In the genomic region with DNA sequence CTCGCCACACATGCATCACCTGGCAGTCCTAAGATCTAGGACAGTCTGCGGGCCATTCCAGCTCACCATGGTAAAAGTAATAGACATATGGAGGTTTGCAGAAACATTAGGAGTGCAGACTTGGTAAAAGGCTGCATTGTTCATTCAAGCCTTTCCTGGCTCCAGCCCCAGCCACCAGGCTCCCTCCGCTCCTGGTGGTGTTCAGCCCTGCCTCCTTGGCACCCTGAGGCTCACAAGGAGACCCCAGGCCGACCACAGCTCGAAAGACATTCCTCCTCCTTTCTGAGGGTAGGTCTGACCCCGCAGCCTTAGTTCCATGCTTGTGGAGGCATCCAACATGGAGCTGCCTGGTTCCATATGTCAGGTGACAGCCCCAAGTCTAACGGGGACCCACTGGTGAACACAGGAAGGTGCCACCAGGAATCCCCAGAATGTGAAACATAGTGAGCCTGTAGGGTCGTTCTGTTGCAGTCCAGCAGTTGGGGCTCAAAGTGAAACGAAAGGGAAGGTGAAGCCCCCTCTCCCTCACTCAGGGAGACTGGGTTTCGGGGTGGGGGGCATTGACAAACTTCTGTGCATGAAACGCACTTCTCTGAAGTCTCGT, we compare ENCODE assay signal across 8 cellular contexts. TPM values are rescaled to one million over a fixed set of nuclear protein-coding genes. Genes with fewer than 3 reads are reported as not detected.
A peak's percentile ranks its signal among the peaks of the same experiment; 100 is the strongest.
DNase-seq lines count a peak whose midpoint lies in the region; ATAC-seq, FAIRE-seq and TF ChIP-seq lines count a peak whose summit lies in the region.

No MANE protein-coding gene starts in this region.

- TF ChIP-seq POLR2A in Peyer's patch (IDR thresholded peaks at IDR 0.05) (no peak), ovary (IDR thresholded peaks at IDR 0.05) (no peak)

- H3K27ac ChIP-seq in CD8-positive, alpha-beta T cell (ENCODE audit: low read depth, low read length): peak overlapping the region; percentile 83
- H3K27ac ChIP-seq in Peyer's patch (peak overlapping the region; percentile 89 to 96 (median 91)), ovary (peak overlapping the region; percentile 76 to 92)

- no peaks in the 10 kb centered on the region for H3K36me3 ChIP-seq in CD8-positive, alpha-beta T cell (ENCODE audit: insufficient read depth, low read length)
- no peaks in the 10 kb centered on the region for H3K36me3 ChIP-seq in Peyer's patch
- no peaks in the 10 kb centered on the region for H3K36me3 ChIP-seq in ovary

- peak; percentile 5 for ATAC-seq in CD8-positive, alpha-beta T cell
- no peak for ATAC-seq in HG03025 (IDR thresholded peaks at IDR 0.05; ENCODE audit: low FRiP score, unreplicated experiment)

- CTCF ChIA-PET in CD8-positive, alpha-beta T cell (lab: Charles Lee): interaction anchor here (1.8 kb wide), 1 partner anchor 160 kb away, joined by 3 read pairs; no protein-coding TSS in a partner anchor

- TF ChIP-seq EP300 in ovary (IDR thresholded peaks at IDR 0.05): no peak

- H3K4me3 ChIP-seq in CD8-positive, alpha-beta T cell (ENCODE audit: low read depth, low read length): peak overlapping the region; percentile 92
- H3K4me3 ChIP-seq in Peyer's patch (peak overlapping the region; percentile 64 to 82 (median 78)), epithelial cell of proximal tubule (ENCODE audit: low read depth, low read length) (peak overlapping the region; percentile 70), ovary (peak overlapping the region; percentile 61)

- no peaks in the 10 kb centered on the region for H3K27me3 Mint-ChIP-seq in CD8-positive, alpha-beta T cell (ENCODE audit: low read depth)

- H3K36me3 Mint-ChIP-seq in CD8-positive, alpha-beta T cell: peaks cover 21% of the 10 kb centered on the region

- H3K9me3 Mint-ChIP-seq in CD8-positive, alpha-beta T cell: no peaks in the 10 kb centered on the region

- DNase-seq in CD8-positive, alpha-beta T cell: peak in 1 of 7 experiments; percentile 25
- DNase-seq in Peyer's patch (no peak), epithelial cell of proximal tubule (ENCODE audit: low read depth) (no peak), ovary (no peak), urothelium cell line (ENCODE audit: low spot score) (no peak), NOMO-1 treated with DMSO at 0.1 percent for 48 hours (lab: John Stamatoyannopoulos, UW; ENCODE audit: unreplicated experiment) (no peak)
- no peak for DNase-seq in activated CD4-positive, CD25-positive, alpha-beta regulatory T cell treated with anti-CD3 and anti-CD28 coated beads, Interleukin-2, amount 50 U/mL, for 72 hours

- H3K4me1 Mint-ChIP-seq in CD8-positive, alpha-beta T cell (ENCODE audit: low read depth): peaks cover 78% of the 10 kb centered on the region

- no peak for FAIRE-seq in urothelium cell line (lab: Jason Lieb, UNC)

- peak overlapping the region; percentile 100 for H3K4me3 Mint-ChIP-seq in CD8-positive, alpha-beta T cell

- intact Hi-C loops in CD8-positive, alpha-beta T cell (cut with DNase I, micrococcal nuclease): loop anchor here (2.0 to 10.0 kb wide), 8 partner anchors 36 to 1054 kb away; a partner anchor contains a TSS
- intact Hi-C loops in ovary (cut with DNase I): no loop called here

- 32 to 40% (median 33%) methylated on average over 12 of the region's 12 CpGs for WGBS in ovary, 3 donors

- no peaks in the 10 kb centered on the region for H3K9me3 ChIP-seq in CD8-positive, alpha-beta T cell (ENCODE audit: low read length)
- no peaks in the 10 kb centered on the region for H3K9me3 ChIP-seq in Peyer's patch
- no peaks in the 10 kb centered on the region for H3K9me3 ChIP-seq in ovary

- H3K27me3 ChIP-seq in CD8-positive, alpha-beta T cell (ENCODE audit: insufficient read depth, low read length): no peaks in the 10 kb centered on the region
- no peaks in the 10 kb centered on the region for H3K27me3 ChIP-seq in Peyer's patch
- no peaks in the 10 kb centered on the region for H3K27me3 ChIP-seq in ovary

- H3K4me1 ChIP-seq in CD8-positive, alpha-beta T cell (ENCODE audit: insufficient read depth, low read length): peaks cover 53% of the 10 kb centered on the region
- H3K4me1 ChIP-seq in Peyer's patch (peaks cover 0 to 15% (median 9%) of the 10 kb centered on the region in 4 donors), ovary (ENCODE audit: insufficient read depth) (peaks cover 5% of the 10 kb centered on the region)

- H3K27ac Mint-ChIP-seq in CD8-positive, alpha-beta T cell: peak overlapping the region; percentile 100

- TF ChIP-seq CTCF in CD8-positive, alpha-beta T cell (IDR thresholded peaks at IDR 0.05): no peak
- TF ChIP-seq CTCF in Peyer's patch (IDR thresholded peaks at IDR 0.05): no peak
- TF ChIP-seq CTCF in epithelial cell of proximal tubule (conservative IDR thresholded peaks at IDR 0.05; ENCODE audit: low read depth, low read length): no peak
- TF ChIP-seq CTCF in ovary (IDR thresholded peaks at IDR 0.05): no peak

- POLR2A ChIA-PET in CD8-positive, alpha-beta T cell (lab: Charles Lee): interaction anchor here (0.6 to 1.5 kb wide), 4 partner anchors 20 to 547 kb away, joined by 3 to 4 read pairs (median 3); no protein-coding TSS in a partner anchor

RNA-seq across cellular contexts. Expression of a gene that starts 5.0 kb away (rescaled TPM):
- total RNA-seq in CD8-positive, alpha-beta T cell: 100 to 1,000 TPM; 218 to 240 TPM
- total RNA-seq in Peyer's patch (100 to 1,000 TPM; 106 to 498 (median 127) TPM), epithelial cell of proximal tubule (30.3 and 34.4 TPM in 2 replicates), ovary (10 to 100 TPM; 70.0 to 89.6 (median 75.0) TPM)
- 10 to 100 TPM; 63.1 to 82.6 TPM for polyA plus RNA-seq in ovary

Comparison
In these comparisons a context has a peak if more than half of its experiments do, and no peak if none do; other contexts are left out.
1. intact Hi-C loops: an anchor here in CD8-positive, alpha-beta T cell (2.0 to 10.0 kb wide); none called in ovary.